18 cellular contexts compared by ENCODE assay signal in genomic region chr22:24002849-24003248, GRCh38. TPM values are rescaled to one million over a fixed set of nuclear protein-coding genes. Genes with fewer than 3 reads are reported as not detected.
DNase-seq lines count a peak whose midpoint lies in the region; TF ChIP-seq lines count a peak whose summit lies in the region.
"Had no signal": no experiment of that assay in that cellular context is flagged by ENCODE, and none has a peak within 500 bp of the region (broad histone marks: within the 10 kb centered on the region; RNA-seq: fewer than 3 reads in every experiment).

No MANE protein-coding gene starts in this region.

- H3K4ac ChIP-seq in trophoblast cell (ENCODE audit: low read depth, low read length): no peak overlapping the region

- H4K8ac ChIP-seq in trophoblast cell (ENCODE audit: low read depth, low read length): no peak overlapping the region

- no peak overlapping the region for H4K91ac ChIP-seq in trophoblast cell (ENCODE audit: low read depth, low read length)

- no peak overlapping the region for H3K4me2 ChIP-seq in trophoblast cell (ENCODE audit: low read length)
- H3K4me2 ChIP-seq: A549, BLaER1 had no signal

- no peak overlapping the region for H4K12ac ChIP-seq in trophoblast cell (ENCODE audit: low read depth, low read length)

- H3K9me3 ChIP-seq in trophoblast cell (ENCODE audit: insufficient read depth, low read depth, low read length): peaks cover 13% of the 10 kb centered on the region
- H3K9me3 ChIP-seq: A549, BLaER1 had no signal

- H3K14ac ChIP-seq in trophoblast cell (ENCODE audit: low read length): no peak overlapping the region

- no peak overlapping the region for H2AFZ ChIP-seq in trophoblast cell (ENCODE audit: insufficient read depth, low read length, poor library complexity)

- no peak overlapping the region for H2BK5ac ChIP-seq in trophoblast cell (ENCODE audit: low read depth, low read length, poor library complexity)

- POLR2A ChIA-PET in RWPE1 (lab: Yijun Ruan, JAX; ENCODE audit: low non-redundant PET): no interaction called here

- CTCF ChIA-PET in RWPE1 (lab: Yijun Ruan, JAX): interaction anchor here (0.7 kb wide), 1 partner anchor 26 kb away, joined by 3 read pairs; no protein-coding TSS in a partner anchor

- H3K23ac ChIP-seq in trophoblast cell (ENCODE audit: low read length): no peak overlapping the region

- no peaks in the 10 kb centered on the region for H3K27me3 ChIP-seq in trophoblast cell (ENCODE audit: insufficient read depth, low read length)
- H3K27me3 ChIP-seq: BLaER1 had no signal

- H3K36me3 ChIP-seq in trophoblast cell (ENCODE audit: control insufficient read depth in 1 of 2, insufficient read depth in 2 of 2, low read length in 2 of 2): no peaks in the 10 kb centered on the region
- H3K36me3 ChIP-seq: BLaER1 had no signal

- no peaks in the 10 kb centered on the region for H3K79me2 ChIP-seq in trophoblast cell (ENCODE audit: control insufficient read depth, insufficient read depth, low read length, poor library complexity)

- no peaks in the 10 kb centered on the region for H3K79me1 ChIP-seq in trophoblast cell (ENCODE audit: low read length)

- H3K4me3 ChIP-seq in fibroblast of villous mesenchyme (ENCODE audit: low read depth, low read length) (no peak overlapping the region), trophoblast cell (ENCODE audit: low read depth, low read length) (no peak overlapping the region)
- H3K4me3 ChIP-seq: A549, BLaER1 had no signal

- no peak overlapping the region for H3K9ac ChIP-seq in trophoblast cell (ENCODE audit: low read length)
- H3K9ac ChIP-seq: BLaER1 had no signal

- H3K4me1 ChIP-seq in trophoblast cell (ENCODE audit: control insufficient read depth in 1 of 2, insufficient read depth in 2 of 2, low read length in 2 of 2): peaks cover 3 to 5% of the 10 kb centered on the region in 2 experiments
- H3K4me1 ChIP-seq: A549 had no signal

- no peak for TF ChIP-seq CTCF in RWPE1 (conservative IDR thresholded peaks at IDR 0.05; ENCODE audit: low read depth)
- TF ChIP-seq CTCF in fibroblast of villous mesenchyme (IDR thresholded peaks at IDR 0.05; ENCODE audit: insufficient read depth, low read depth, low read length): no peak

- peak; percentile 71 for DNase-seq in HuH-7 (ENCODE audit: low spot score)
- DNase-seq in RWPE1 (ENCODE audit: low spot score): peak; percentile 5
- DNase-seq in fibroblast of villous mesenchyme (ENCODE audit: low read depth): peak; percentile 51
- peak; percentile 66 to 69 for DNase-seq in trophoblast cell
- DNase-seq in 8988T: no peak
- no peak for DNase-seq in stimulated activated CD4-positive, alpha-beta T cell treated with anti-CD3 and anti-CD28 coated beads, Interleukin-1b, Interleukin-23, amount 100 ng/mL, for 48 hours
- no peak for DNase-seq in T-helper 9 cell
- DNase-seq: AML-193; CD4-positive, alpha-beta memory T cell; DMS153; DMS79 treated with DMSO at 0.1 percent for 48 hours; GF-D8; GOT3; KBM-7 had no signal

- H2BK120ac ChIP-seq in trophoblast cell (ENCODE audit: insufficient read depth, low read length, poor library complexity): no peak overlapping the region

- H3K18ac ChIP-seq in trophoblast cell (ENCODE audit: low read length): no peak overlapping the region

- no peak overlapping the region for H2BK12ac ChIP-seq in trophoblast cell (ENCODE audit: low read length)

- H3K27ac ChIP-seq in RWPE1 (no peak overlapping the region), trophoblast cell (ENCODE audit: low read depth, low read length) (no peak overlapping the region)
- H3K27ac ChIP-seq: A549, BLaER1 had no signal

- no CpG with 5 or more reads among the region's 5 CpGs for WGBS in trophoblast cell (ENCODE audit: extremely low coverage, insufficient coverage, insufficient read length)

- no peak overlapping the region for H2AK5ac ChIP-seq in trophoblast cell (ENCODE audit: low read length)

RNA-seq across cellular contexts. Expression of gene GSTT4, which starts 2.4 kb away (rescaled TPM):
- not detected in 2 replicates for total RNA-seq in fibroblast of villous mesenchyme
- polyA plus RNA-seq in trophoblast cell (2013): not detected in 2 replicates
- total RNA-seq: CD4-positive, alpha-beta memory T cell; H7 had no signal
- polyA plus RNA-seq: A549; CD14-positive monocyte; CD4-positive, alpha-beta memory T cell had no signal

RNA-seq across cellular contexts. Expression of gene CABIN1, which starts 8.3 kb away (rescaled TPM):
- total RNA-seq in fibroblast of villous mesenchyme: 51.2 and 60.9 TPM in 2 replicates
- 23.6 and 24.2 TPM in 2 replicates for polyA plus RNA-seq in trophoblast cell (2013)

RNA-seq across cellular contexts. Expression of gene GSTT2, which starts 22.9 kb away (rescaled TPM):
- total RNA-seq in fibroblast of villous mesenchyme: 0.32 TPM in 1 of 2 replicates, not detected in the other
- 0.26 and 0.44 TPM in 2 replicates for polyA plus RNA-seq in trophoblast cell (2013)
- total RNA-seq: CD4-positive, alpha-beta memory T cell; H7 had no signal
- polyA plus RNA-seq: CD14-positive monocyte; CD4-positive, alpha-beta memory T cell had no signal

RNA-seq across cellular contexts. Expression of gene DDT, which starts 28.6 kb away (rescaled TPM):
- 88.9 and 109 TPM in 2 replicates for total RNA-seq in fibroblast of villous mesenchyme
- polyA plus RNA-seq in trophoblast cell (2013): 191 and 192 TPM in 2 replicates

RNA-seq across cellular contexts. Expression of gene DDTL, which starts 36.2 kb away (rescaled TPM):
- total RNA-seq in fibroblast of villous mesenchyme: 2.3 and 3.0 TPM in 2 replicates
- 1.4 TPM in 2 replicates for polyA plus RNA-seq in trophoblast cell (2013)

Comparison
In these comparisons a context has a peak if more than half of its experiments do, and no peak if none do; other contexts are left out.
1. DNase-seq: peak in HuH-7 (single experiment), RWPE1 (single experiment), fibroblast of villous mesenchyme (single experiment) and trophoblast cell (2 of 2); none in 8988T (single experiment), stimulated activated CD4-positive, alpha-beta T cell treated with anti-CD3 and anti-CD28 coated beads, Interleukin-1b, Interleukin-23, amount 100 ng/mL, for 48 hours (single experiment) and T-helper 9 cell (single experiment).